Comparison of ENCODE assay signal across 9 cellular contexts in the genomic region with DNA sequence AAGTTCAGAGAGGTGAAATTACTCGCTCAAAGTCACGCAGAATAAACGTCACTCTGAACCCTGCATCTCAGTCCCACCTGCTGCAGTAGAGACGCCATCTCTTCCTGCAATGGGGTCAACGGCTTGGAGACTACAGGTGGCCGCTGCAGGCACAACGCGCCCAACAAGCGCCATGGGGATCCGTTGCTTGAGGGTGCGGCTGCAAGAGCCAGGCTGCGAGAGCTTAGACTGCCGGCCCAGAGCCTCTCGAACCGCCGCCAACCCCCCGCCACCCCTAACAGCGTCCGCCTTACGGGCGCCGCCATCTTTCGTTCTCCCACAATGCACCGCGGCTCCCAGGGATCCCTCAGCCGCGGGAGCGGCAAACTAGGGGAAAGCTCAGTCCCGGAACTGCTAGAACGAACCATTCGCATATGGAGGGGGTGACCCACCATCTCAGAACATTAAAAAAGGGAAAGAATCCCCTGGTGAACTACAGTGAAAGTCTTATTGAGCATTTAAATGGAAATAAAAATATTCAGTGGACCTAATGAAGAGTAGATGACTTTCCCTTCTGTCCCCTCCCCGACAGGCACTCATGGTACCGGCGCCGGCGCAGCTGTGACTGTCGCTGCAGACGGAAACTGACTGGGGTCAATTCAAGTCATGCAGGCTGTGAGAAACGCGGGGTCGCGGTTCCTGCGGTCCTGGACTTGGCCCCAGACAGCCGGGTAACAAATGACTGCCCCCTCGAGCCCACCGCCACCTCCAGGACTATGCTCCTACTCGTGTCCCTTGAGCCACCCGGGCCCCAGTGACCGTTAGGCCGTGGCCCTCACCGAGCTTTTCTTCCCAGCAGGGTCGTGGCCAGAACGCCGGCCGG. TPM values are rescaled to one million over a fixed set of nuclear protein-coding genes. Genes with fewer than 3 reads are reported as not detected.
DNase-seq lines count a peak whose midpoint lies in the region; ATAC-seq, FAIRE-seq and TF ChIP-seq lines count a peak whose summit lies in the region.
"Had no signal": no experiment of that assay in that cellular context is flagged by ENCODE, and none has a peak within 500 bp of the region (broad histone marks: within the 10 kb centered on the region; RNA-seq: fewer than 3 reads in every experiment).

TSS of gene MRPL46 (minus strand) at position 316 of the 862 bp plus-strand sequence. CDS start at position 305, 11 bp downstream.
TSS of gene MRPS11 (plus strand) at position 636 of the 862 bp plus-strand sequence. CDS start at position 646, 10 bp downstream.

- TF ChIP-seq CTCF in kidney (IDR thresholded peaks at IDR 0.05; ENCODE audit: borderline replicate concordance, extremely low read depth, insufficient read depth) = no peak

- H3K9ac ChIP-seq in kidney (ENCODE audit: low read length in 2 of 2) = peak within 1 kb of the TSS; percentile 75 to 96

- FAIRE-seq in kidney (lab: Jason Lieb, UNC) = no peak
- FAIRE-seq: colon had no signal

- H3K4me3 ChIP-seq in kidney (ENCODE audit: low read length in 2 of 2) = peak within 1 kb of the TSS; percentile 100

- H3K9me3 ChIP-seq in kidney (ENCODE audit: control insufficient read depth in 1 of 2, low read length in 2 of 2) = no peaks in the 10 kb centered on the region

- DNase-seq in AML-193 (lab: John Stamatoyannopoulos, UW) = peak; percentile 88 to 93
- peak; percentile 86 for DNase-seq in NCI-H446 treated with DMSO at 0.1 percent for 48 hours (lab: John Stamatoyannopoulos, UW)
- peak; percentile 82 for DNase-seq in activated CD4-positive, alpha-beta T cell treated with anti-CD3 and anti-CD28 coated beads for 1 hour
- peak; percentile 91 for DNase-seq in cerebellum (ENCODE audit: low spot score)
- DNase-seq in kidney = peak; percentile 95
- peak; percentile 93 for DNase-seq in stimulated activated CD4-positive, alpha-beta T cell treated with anti-CD3 and anti-CD28 coated beads, Interleukin-15, amount 100 ng/mL, for 24 hours

- peak within 1 kb of the TSS; percentile 90 to 96 for H3K27ac ChIP-seq in kidney (ENCODE audit: low read depth in 2 of 2, low read length in 2 of 2)

- peaks cover 5 to 15% of the 10 kb centered on the region in 2 donors for H3K4me1 ChIP-seq in kidney (ENCODE audit: control insufficient read depth in 1 of 2, insufficient read depth in 1 of 2, low read depth in 1 of 2, low read length in 2 of 2)

- intact Hi-C loops in kidney (cut with DNase I) = no loop called here

- H3K36me3 ChIP-seq in kidney (ENCODE audit: control insufficient read depth in 1 of 2, insufficient read depth in 2 of 2, low read length in 2 of 2) = peaks cover 14 to 17% of the 10 kb centered on the region in 2 donors

- ATAC-seq in HG03378 (IDR thresholded peaks at IDR 0.05; ENCODE audit: unreplicated experiment) = peak; percentile 85

- TF ChIP-seq POLR2A in GM19099 (IDR thresholded peaks at IDR 0.05; ENCODE audit: extremely low read depth, insufficient read length, low read depth) = peak; percentile 81

RNA-seq across cellular contexts. Expression of gene MRPL46, which starts in this region (rescaled TPM):
- total RNA-seq in cerebellum (17.2 TPM), kidney (24.7 TPM)
- polyA plus RNA-seq in kidney (ENCODE audit: insufficient read depth, low read depth, low replicate concordance) = 73.4 TPM

RNA-seq across cellular contexts. Expression of gene MRPS11, which starts in this region (rescaled TPM):
- 20.0 TPM for total RNA-seq in cerebellum
- total RNA-seq in kidney = 35.2 TPM
- 96.8 TPM for polyA plus RNA-seq in kidney (ENCODE audit: insufficient read depth, low read depth, low replicate concordance)

Comparison
In these comparisons a context has a peak if more than half of its experiments do, and no peak if none do; other contexts are left out.
1. Peak in every context shown above with its lines: DNase-seq, ATAC-seq, H3K4me3 ChIP-seq and H3K27ac ChIP-seq.